Comparison of ENCODE assay signal across 7 cellular contexts in the genomic region with DNA sequence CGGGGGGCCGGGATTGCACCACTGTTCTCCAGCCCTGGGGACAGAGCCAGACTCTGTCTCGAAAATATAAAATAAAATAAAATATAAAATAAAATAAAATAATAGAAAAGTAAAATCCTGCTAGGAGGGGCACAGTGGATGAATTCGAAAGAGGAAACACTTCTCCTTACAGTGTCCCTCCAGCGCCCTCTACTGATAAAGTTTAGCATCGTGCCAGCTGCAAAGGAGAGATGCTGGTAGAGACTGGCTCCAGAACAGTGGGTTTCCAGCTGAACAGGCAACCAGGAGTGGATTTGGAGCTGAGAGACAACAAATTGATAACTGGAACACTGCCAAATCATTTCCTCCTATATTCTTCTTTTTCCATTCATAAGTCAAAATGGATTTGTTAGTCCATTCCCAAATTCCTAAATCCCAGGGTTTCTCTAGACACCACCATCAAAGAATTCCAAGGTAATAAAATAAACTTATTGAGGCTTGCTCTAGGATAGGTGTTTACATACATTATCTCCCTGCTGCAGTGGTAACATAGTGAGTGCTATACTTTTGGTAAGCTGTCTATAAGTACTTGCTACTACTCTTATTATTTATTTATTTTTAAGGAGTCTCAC. TPM values are rescaled to one million over a fixed set of nuclear protein-coding genes. Genes with fewer than 3 reads are reported as not detected.
DNase-seq lines count a peak whose midpoint lies in the region; ATAC-seq, FAIRE-seq and TF ChIP-seq lines count a peak whose summit lies in the region.

No MANE protein-coding gene starts in this region.

- FAIRE-seq in GM12892 (lab: Jason Lieb, UNC) = no peak

- no peaks in the 10 kb centered on the region for H3K4me1 ChIP-seq in breast epithelium

- H3K4me3 ChIP-seq in WERI-Rb-1 (ENCODE audit: low read depth, low read length) (no peak overlapping the region), breast epithelium (peak overlapping the region in 1 of 3 donors; percentile 22)

- no peaks in the 10 kb centered on the region for H3K36me3 ChIP-seq in WERI-Rb-1
- H3K36me3 ChIP-seq in breast epithelium = no peaks in the 10 kb centered on the region

- peak; percentile 69 for TF ChIP-seq CTCF in WERI-Rb-1 (IDR thresholded peaks at IDR 0.05; ENCODE audit: low read depth, low read length)
- peak; percentile 13 to 48 (median 39) for TF ChIP-seq CTCF in breast epithelium (IDR thresholded peaks at IDR 0.05)

- no peaks in the 10 kb centered on the region for H3K9me3 ChIP-seq in WERI-Rb-1 (ENCODE audit: severe bottlenecking)
- H3K9me3 ChIP-seq in breast epithelium = no peaks in the 10 kb centered on the region

- DNase-seq in GM12892 (ENCODE audit: insufficient read length) (peak; percentile 19), NCI-H2171 treated with DMSO at 0.1 percent for 48 hours (lab: John Stamatoyannopoulos, UW) (peak; percentile 75), WERI-Rb-1 (peak; percentile 78), breast epithelium (ENCODE audit: low spot score in 2 of 2) (peak; percentile 56 to 57), kidney glomerular epithelial cell (lab: John Stamatoyannopoulos, UW) (peak; percentile 77)
- peak; percentile 61 to 71 for DNase-seq in stimulated activated CD4-positive, alpha-beta T cell treated with anti-CD3 and anti-CD28 coated beads, Interleukin-2, amount 100 ng/mL, for 48 hours

- TF ChIP-seq POLR2A in GM12892 (IDR thresholded peaks at IDR 0.05; ENCODE audit: low read depth, low read length) (no peak), breast epithelium (IDR thresholded peaks at IDR 0.05) (no peak)

- intact Hi-C loops in breast epithelium (cut with DNase I; ENCODE audit: low total_unique reads) = loop anchor here (10.0 kb wide), 1 partner anchor 173 kb away; no protein-coding TSS in a partner anchor

- ATAC-seq in HG03103 (IDR thresholded peaks at IDR 0.05; ENCODE audit: low read depth, unreplicated experiment) = peak; percentile 59

- H3K27me3 ChIP-seq in WERI-Rb-1 (ENCODE audit: insufficient read depth, low read depth, severe bottlenecking) = peaks cover 25% of the 10 kb centered on the region
- H3K27me3 ChIP-seq in breast epithelium = peaks cover 0 to 3% of the 10 kb centered on the region in 2 donors

- no peak overlapping the region for H3K27ac ChIP-seq in WERI-Rb-1
- no peak overlapping the region for H3K27ac ChIP-seq in breast epithelium

RNA-seq across cellular contexts. Expression of a gene that starts 31.7 kb away (rescaled TPM):
- 33.0 TPM for polyA plus RNA-seq in GM12892 (2012; ENCODE audit: missing spikeins)
- total RNA-seq in breast epithelium = 10 to 100 TPM; 10.2 to 16.4 (median 15.4) TPM

RNA-seq across cellular contexts. Expression of a gene that starts 32.4 kb away (rescaled TPM):
- not detected for polyA plus RNA-seq in GM12892 (2012; ENCODE audit: missing spikeins)
- total RNA-seq in breast epithelium = 1 to 10 TPM in 1 of 3 donors, not detected in 2; 1.0 TPM

Comparison
In these comparisons a context has a peak if more than half of its experiments do, and no peak if none do; other contexts are left out.
1. DNase-seq: peak in every context shown above with its lines; median percentile 78 in WERI-Rb-1; 77 in kidney glomerular epithelial cell; 75 in NCI-H2171 treated with DMSO at 0.1 percent for 48 hours; 66 in stimulated activated CD4-positive, alpha-beta T cell treated with anti-CD3 and anti-CD28 coated beads, Interleukin-2, amount 100 ng/mL, for 48 hours; 56 in breast epithelium; 19 in GM12892.